Comparison of ENCODE assay signal across 22 cellular contexts in the genomic region with DNA sequence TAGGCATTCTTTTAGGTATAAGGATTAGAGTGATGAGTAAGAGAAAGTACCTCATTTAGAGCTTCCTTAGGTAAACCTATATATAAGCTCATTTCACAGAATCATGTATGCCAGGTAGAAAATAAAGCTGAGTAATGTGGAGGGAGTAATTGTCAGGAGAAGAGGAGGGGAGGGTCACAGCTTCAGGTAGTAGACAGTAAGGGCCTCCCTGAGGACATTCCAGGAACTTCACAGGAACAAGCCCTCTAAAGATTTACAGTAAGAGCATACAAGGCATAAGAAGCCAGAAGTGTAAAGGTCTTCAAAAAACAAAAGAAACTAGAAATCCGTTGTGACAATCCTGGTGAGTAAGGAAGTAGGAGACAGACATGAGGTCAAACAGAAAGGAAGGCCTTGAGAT. TPM values are rescaled to one million over a fixed set of nuclear protein-coding genes. Genes with fewer than 3 reads are reported as not detected.
DNase-seq lines count a peak whose midpoint lies in the region; ATAC-seq and TF ChIP-seq lines count a peak whose summit lies in the region.
"Had no signal": no experiment of that assay in that cellular context is flagged by ENCODE, and none has a peak within 500 bp of the region (broad histone marks: within the 10 kb centered on the region; RNA-seq: fewer than 3 reads in every experiment).

No MANE protein-coding gene starts in this region.

- ATAC-seq in SK-N-SH treated with all-trans-retinoic acid at 6 μM for 48 hours (0 out of 3 replicates have a peak, but pooled peaks have one; percentile 28), RWPE2 (ENCODE audit: low read depth) (peak; percentile 59)
- peak; percentile 36 for ATAC-seq in naive thymus-derived CD4-positive, alpha-beta T cell
- ATAC-seq in activated CD8-positive, alpha-beta memory T cell treated with anti-CD3 and anti-CD28 coated beads, Interleukin-2, amount 10 ng/mL, durations not matched to agents 7 days and 5 days, result no peak
- ATAC-seq: activated CD8-positive, alpha-beta T cell treated with anti-CD3 and anti-CD28 coated beads, Interleukin-2, amount 10 ng/mL, durations not matched to agents 7 days and 5 days had no signal

- peaks cover 0 to 2% of the 10 kb centered on the region in 2 experiments; a peak in 1 of 4 replicates for H3K4me1 ChIP-seq in SK-N-SH (ENCODE audit: control insufficient read depth in 1 of 2, insufficient read depth in 2 of 2, low read depth in 1 of 2, low read length in 1 of 2)
- H3K4me1 ChIP-seq in RWPE2 (ENCODE audit: insufficient read depth, poor library complexity, severe bottlenecking), result no peaks in the 10 kb centered on the region
- H3K4me1 ChIP-seq in naive thymus-derived CD4-positive, alpha-beta T cell (ENCODE audit: control insufficient read depth in 2 of 2, insufficient read depth in 2 of 2, low read length in 2 of 2), result no peaks in the 10 kb centered on the region
- H3K4me1 ChIP-seq: ascending aorta, BE2C, esophagus squamous epithelium, SJCRH30 had no signal

- WGBS in SK-N-SH (ENCODE audit: low lambda C conversion rate), result 86% methylated on average over 1 of the region's 1 CpG

- H3F3A ChIP-seq in SK-N-SH (replicated peaks; ENCODE audit: insufficient read depth), result peaks cover 7% of the 10 kb centered on the region

- H3K4me3 ChIP-seq in SK-N-SH (ENCODE audit: low read depth in 2 of 2, low read length in 1 of 2), result no peak overlapping the region
- H3K4me3 ChIP-seq in RWPE2 (ENCODE audit: severe bottlenecking), result no peak overlapping the region
- no peak overlapping the region for H3K4me3 ChIP-seq in epithelial cell of proximal tubule (ENCODE audit: low read depth, low read length)
- no peak overlapping the region for H3K4me3 ChIP-seq in naive thymus-derived CD4-positive, alpha-beta T cell (ENCODE audit: low read length)
- no peak overlapping the region for H3K4me3 ChIP-seq in foreskin fibroblast (ENCODE audit: low read depth in 1 of 2, low read length in 2 of 2)
- H3K4me3 ChIP-seq: ascending aorta, esophagus squamous epithelium, SJCRH30 had no signal

- peaks cover 7 to 44% (median 12%) of the 10 kb centered on the region in 5 donors for H3K36me3 Mint-ChIP-seq in naive thymus-derived CD4-positive, alpha-beta T cell
- H3K36me3 Mint-ChIP-seq in activated CD8-positive, alpha-beta memory T cell treated with anti-CD3 and anti-CD28 coated beads, Interleukin-2, amount 10 ng/mL, durations not matched to agents 7 days and 5 days, result peaks cover 3% of the 10 kb centered on the region

- H3K9ac ChIP-seq in SK-N-SH, result no peak overlapping the region

- H4K20me1 ChIP-seq in SK-N-SH (ENCODE audit: insufficient read depth), result no peaks in the 10 kb centered on the region

- intact Hi-C loops in naive thymus-derived CD4-positive, alpha-beta T cell (cut with micrococcal nuclease), result loop anchor here in 1 of 2 donors (5.0 kb wide), 1 partner anchor 57 kb away; a partner anchor contains a TSS

- no peak overlapping the region for H3K4me3 Mint-ChIP-seq in naive thymus-derived CD4-positive, alpha-beta T cell
- no peak overlapping the region for H3K4me3 Mint-ChIP-seq in activated CD8-positive, alpha-beta memory T cell treated with anti-CD3 and anti-CD28 coated beads, Interleukin-2, amount 10 ng/mL, durations not matched to agents 7 days and 5 days
- H3K4me3 Mint-ChIP-seq: activated B cell treated with CpG ODN at 0.5 μM for 24 hours; activated CD8-positive, alpha-beta T cell treated with anti-CD3 and anti-CD28 coated beads, Interleukin-2, amount 10 ng/mL, durations not matched to agents 7 days and 5 days; activated naive CD4-positive, alpha-beta T cell treated with anti-CD3 and anti-CD28 coated beads, Interleukin-2, amount 50 U/mL, for 24 hours; activated T-helper 1 cell treated with anti-CD3 and anti-CD28 coated beads, Interleukin-12 subunit alpha, Interleukin-12 subunit beta, Interleukin-2, Interleukin-4 antibody, amounts not matched to agents 30 ng/mL and 10 ng/mL and 1 ng/mL, durations not matched to agents 14 hours and 24 hours and 36 hours; T-helper 2 cell treated with Interferon-gamma antibody and Interleukin-4, amounts not matched to agents 5 μg/mL and 100 μg/mL, for 36 hours had no signal

- H3K27me3 ChIP-seq in SK-N-SH (ENCODE audit: insufficient read depth) (no peaks in the 10 kb centered on the region), RWPE2 (ENCODE audit: insufficient read depth, poor library complexity, severe bottlenecking) (no peaks in the 10 kb centered on the region)
- H3K27me3 ChIP-seq in naive thymus-derived CD4-positive, alpha-beta T cell (ENCODE audit: control insufficient read depth in 2 of 2, insufficient read depth in 2 of 2, low read length in 2 of 2), result no peaks in the 10 kb centered on the region
- H3K27me3 ChIP-seq: ascending aorta, BE2C, esophagus squamous epithelium, SJCRH30 had no signal

- POLR2A ChIA-PET in SK-N-SH (lab: Yijun Ruan, JAX), result no interaction called here
- POLR2A ChIA-PET in naive thymus-derived CD4-positive, alpha-beta T cell (lab: Charles Lee), result no interaction called here

- H3K27ac ChIP-seq in SK-N-SH (ENCODE audit: low read depth in 2 of 2, low read length in 1 of 2) (no peak overlapping the region), RWPE2 (ENCODE audit: poor library complexity, severe bottlenecking) (no peak overlapping the region)
- H3K27ac ChIP-seq in naive thymus-derived CD4-positive, alpha-beta T cell (ENCODE audit: low read depth, low read length), result no peak overlapping the region
- H3K27ac ChIP-seq: 22Rv1, ascending aorta, esophagus squamous epithelium, SJCRH30 had no signal

- H3K27ac Mint-ChIP-seq in naive thymus-derived CD4-positive, alpha-beta T cell, result no peak overlapping the region
- H3K27ac Mint-ChIP-seq in activated CD8-positive, alpha-beta memory T cell treated with anti-CD3 and anti-CD28 coated beads, Interleukin-2, amount 10 ng/mL, durations not matched to agents 7 days and 5 days, result no peak overlapping the region
- H3K27ac Mint-ChIP-seq: activated B cell treated with CpG ODN at 0.5 μM for 24 hours; activated CD8-positive, alpha-beta T cell treated with anti-CD3 and anti-CD28 coated beads, Interleukin-2, amount 10 ng/mL, durations not matched to agents 7 days and 5 days; activated naive CD4-positive, alpha-beta T cell treated with anti-CD3 and anti-CD28 coated beads, Interleukin-2, amount 50 U/mL, for 24 hours; activated T-helper 1 cell treated with anti-CD3 and anti-CD28 coated beads, Interleukin-12 subunit alpha, Interleukin-12 subunit beta, Interleukin-2, Interleukin-4 antibody, amounts not matched to agents 30 ng/mL and 10 ng/mL and 1 ng/mL, durations not matched to agents 14 hours and 24 hours and 36 hours; T-helper 2 cell treated with Interferon-gamma antibody and Interleukin-4, amounts not matched to agents 5 μg/mL and 100 μg/mL, for 36 hours had no signal

- CTCF ChIA-PET in SK-N-SH (lab: Yijun Ruan, JAX), result interaction anchor here (0.7 to 0.9 kb wide), 2 partner anchors 68 to 112 kb away, joined by 3 read pairs; no protein-coding TSS in a partner anchor
- CTCF ChIA-PET in naive thymus-derived CD4-positive, alpha-beta T cell (lab: Charles Lee), result no interaction called here
- CTCF ChIA-PET in activated CD8-positive, alpha-beta memory T cell treated with anti-CD3 and anti-CD28 coated beads, Interleukin-2, amount 10 ng/mL, durations not matched to agents 7 days and 5 days (lab: Charles Lee), result interaction anchor here (1.1 to 1.3 kb wide), 2 partner anchors 26 to 68 kb away, joined by 3 read pairs; no protein-coding TSS in a partner anchor

- peaks cover 9% of the 10 kb centered on the region for H3K79me2 ChIP-seq in SK-N-SH (ENCODE audit: insufficient read depth)

- no peaks in the 10 kb centered on the region; the same call in 1 of the 2 replicates for H3K9me2 ChIP-seq in SK-N-SH

- H2AFZ ChIP-seq in SK-N-SH (ENCODE audit: low read depth), result no peak overlapping the region

- TF ChIP-seq EP300 in SK-N-SH (IDR thresholded peaks at IDR 0.05; ENCODE audit: borderline replicate concordance in 1 of 2, low read depth in 1 of 2, low read length in 1 of 2), result no peak

- DNase-seq in SK-N-SH (no peak), RWPE2 (ENCODE audit: low spot score) (no peak), epithelial cell of proximal tubule (ENCODE audit: low read depth) (no peak), foreskin fibroblast (no peak), islet precursor cell (no peak)
- no peak for DNase-seq in naive thymus-derived CD4-positive, alpha-beta T cell
- DNase-seq in activated CD8-positive, alpha-beta memory T cell treated with anti-CD3 and anti-CD28 coated beads, Interleukin-2, amount 10 ng/mL, durations not matched to agents 7 days and 5 days, result no peak
- DNase-seq: activated B cell treated with CpG ODN at 0.5 μM for 24 hours; activated CD8-positive, alpha-beta T cell treated with anti-CD3 and anti-CD28 coated beads, Interleukin-2, amount 10 ng/mL, durations not matched to agents 7 days and 5 days; BE2C; effector CD8-positive, alpha-beta T cell; esophagus squamous epithelium; KBM-7; NCI-H146; SJCRH30; stimulated activated CD8-positive, alpha-beta memory T cell treated with anti-CD3 and anti-CD28 coated beads, Interleukin-4, amount 100 ng/mL, for 48 hours had no signal

- no peaks in the 10 kb centered on the region for H3K9me3 ChIP-seq in SK-N-SH
- no peaks in the 10 kb centered on the region for H3K9me3 ChIP-seq in RWPE2 (ENCODE audit: severe bottlenecking)
- no peaks in the 10 kb centered on the region for H3K9me3 ChIP-seq in naive thymus-derived CD4-positive, alpha-beta T cell (ENCODE audit: control insufficient read depth in 2 of 3, low read length in 3 of 3)
- H3K9me3 ChIP-seq: ascending aorta, BE2C, esophagus squamous epithelium, SJCRH30 had no signal

- H3K27me3 Mint-ChIP-seq in naive thymus-derived CD4-positive, alpha-beta T cell, result no peaks in the 10 kb centered on the region
- H3K27me3 Mint-ChIP-seq in activated CD8-positive, alpha-beta memory T cell treated with anti-CD3 and anti-CD28 coated beads, Interleukin-2, amount 10 ng/mL, durations not matched to agents 7 days and 5 days, result no peaks in the 10 kb centered on the region
- H3K27me3 Mint-ChIP-seq: activated B cell treated with CpG ODN at 0.5 μM for 24 hours; activated naive CD4-positive, alpha-beta T cell treated with anti-CD3 and anti-CD28 coated beads, Interleukin-2, amount 50 U/mL, for 24 hours had no signal

- H3K9me3 Mint-ChIP-seq in naive thymus-derived CD4-positive, alpha-beta T cell, result no peaks in the 10 kb centered on the region
- no peaks in the 10 kb centered on the region for H3K9me3 Mint-ChIP-seq in activated CD8-positive, alpha-beta memory T cell treated with anti-CD3 and anti-CD28 coated beads, Interleukin-2, amount 10 ng/mL, durations not matched to agents 7 days and 5 days (ENCODE audit: low read depth)
- H3K9me3 Mint-ChIP-seq: activated B cell treated with CpG ODN at 0.5 μM for 24 hours; activated naive CD4-positive, alpha-beta T cell treated with anti-CD3 and anti-CD28 coated beads, Interleukin-2, amount 50 U/mL, for 24 hours; activated T-helper 1 cell treated with anti-CD3 and anti-CD28 coated beads, Interleukin-12 subunit alpha, Interleukin-12 subunit beta, Interleukin-2, Interleukin-4 antibody, amounts not matched to agents 30 ng/mL and 10 ng/mL and 1 ng/mL, durations not matched to agents 14 hours and 24 hours and 36 hours; T-helper 2 cell treated with Interferon-gamma antibody and Interleukin-4, amounts not matched to agents 5 μg/mL and 100 μg/mL, for 36 hours had no signal

- no peak overlapping the region for H3K4me2 ChIP-seq in SK-N-SH

- H3K4me1 Mint-ChIP-seq in naive thymus-derived CD4-positive, alpha-beta T cell, result peaks cover 0 to 24% (median 6%) of the 10 kb centered on the region in 7 donors
- H3K4me1 Mint-ChIP-seq in activated CD8-positive, alpha-beta memory T cell treated with anti-CD3 and anti-CD28 coated beads, Interleukin-2, amount 10 ng/mL, durations not matched to agents 7 days and 5 days, result peaks cover 7% of the 10 kb centered on the region
- H3K4me1 Mint-ChIP-seq: activated B cell treated with CpG ODN at 0.5 μM for 24 hours had no signal

- no peak for TF ChIP-seq RAD21 in SK-N-SH (IDR thresholded peaks at IDR 0.05; ENCODE audit: low read length)

- H3K36me3 ChIP-seq in SK-N-SH (replicated peaks in 1 of 2; ENCODE audit: control insufficient read depth in 1 of 2, insufficient read depth in 2 of 2, low read length in 1 of 2), result peaks cover 49 to 53% of the 10 kb centered on the region in 2 experiments
- H3K36me3 ChIP-seq in RWPE2 (ENCODE audit: low read depth), result peaks cover 37% of the 10 kb centered on the region
- peaks cover 0 to 34% (median 0%) of the 10 kb centered on the region in 3 experiments for H3K36me3 ChIP-seq in naive thymus-derived CD4-positive, alpha-beta T cell (ENCODE audit: control insufficient read depth in 2 of 3, insufficient read depth in 3 of 3, low read length in 3 of 3)
- H3K36me3 ChIP-seq: BE2C had no signal

- no peak for TF ChIP-seq CTCF in SK-N-SH (IDR thresholded peaks at IDR 0.05)
- peak; percentile 18 for TF ChIP-seq CTCF in RWPE2 (IDR thresholded peaks at IDR 0.05; ENCODE audit: poor library complexity, severe bottlenecking)
- TF ChIP-seq CTCF in epithelial cell of proximal tubule (conservative IDR thresholded peaks at IDR 0.05; ENCODE audit: low read depth, low read length), result peak; percentile 30
- TF ChIP-seq CTCF in foreskin fibroblast (IDR thresholded peaks at IDR 0.05; ENCODE audit: low read depth, low read length), result no peak

RNA-seq across cellular contexts. Expression of a gene that starts 57.6 kb away (rescaled TPM):
- polyA plus RNA-seq in SK-N-SH (2012; rRNA removed), result 10.3 and 13.3 TPM in 2 replicates
- 12.9 and 14.2 TPM in 2 replicates for polyA plus RNA-seq in SK-N-SH (2012; cell fraction: cytosol; rRNA removed)
- polyA plus RNA-seq in SK-N-SH (2012; cell fraction: nucleus; rRNA removed), result 14.1 and 28.0 TPM in 2 replicates
- total RNA-seq in epithelial cell of proximal tubule, result 21.3 and 32.6 TPM in 2 replicates
- total RNA-seq in naive thymus-derived CD4-positive, alpha-beta T cell, result 10 to 100 TPM; 45.6 to 71.8 (median 59.1) TPM
- polyA plus RNA-seq in naive thymus-derived CD4-positive, alpha-beta T cell, result 10 to 100 TPM; 42.1 to 72.4 TPM
- total RNA-seq in activated CD8-positive, alpha-beta memory T cell treated with anti-CD3 and anti-CD28 coated beads, Interleukin-2, amount 10 ng/mL, durations not matched to agents 7 days and 5 days, result 10 to 100 TPM; 40.1 to 44.8 TPM

Comparison
In these comparisons a context has a peak if more than half of its experiments do, and no peak if none do; other contexts are left out.
1. CTCF ChIP-seq: peak in RWPE2 (single experiment) and epithelial cell of proximal tubule (single experiment); none in SK-N-SH (single experiment) and foreskin fibroblast (single experiment).